Comparison of ENCODE assay signal across 14 cellular contexts in genomic region chr10:6195376-6195775, GRCh38. TPM values are rescaled to one million over a fixed set of nuclear protein-coding genes. Genes with fewer than 3 reads are reported as not detected.
DNase-seq lines count a peak whose midpoint lies in the region; ATAC-seq and TF ChIP-seq lines count a peak whose summit lies in the region.
"Had no signal": no experiment of that assay in that cellular context is flagged by ENCODE, and none has a peak within 500 bp of the region (broad histone marks: within the 10 kb centered on the region; RNA-seq: fewer than 3 reads in every experiment).

No MANE protein-coding gene starts in this region.

- no peaks in the 10 kb centered on the region for H3K9me3 ChIP-seq in esophagus squamous epithelium

- no peak overlapping the region for H3K4ac ChIP-seq in mesendoderm (ENCODE audit: low read depth, low read length)

- no peak overlapping the region for H2AK5ac ChIP-seq in mesendoderm (ENCODE audit: low read length)

- H2BK5ac ChIP-seq in mesendoderm (ENCODE audit: low read length) = no peak overlapping the region

- H3K27me3 Mint-ChIP-seq in activated CD8-positive, alpha-beta T cell treated with anti-CD3 and anti-CD28 coated beads, Interleukin-2, amount 10 ng/mL, durations not matched to agents 7 days and 5 days (ENCODE audit: low read depth) = no peaks in the 10 kb centered on the region

- H3K36me3 ChIP-seq in esophagus squamous epithelium = no peaks in the 10 kb centered on the region
- H3K36me3 ChIP-seq in mesendoderm (ENCODE audit: control insufficient read depth, insufficient read depth, low read length) = no peaks in the 10 kb centered on the region
- H3K36me3 ChIP-seq: neural progenitor cell had no signal

- no peak overlapping the region for H3K56ac ChIP-seq in mesendoderm (ENCODE audit: low read length)

- peak overlapping the region; percentile 66 for H3K27ac Mint-ChIP-seq in activated CD8-positive, alpha-beta T cell treated with anti-CD3 and anti-CD28 coated beads, Interleukin-2, amount 10 ng/mL, durations not matched to agents 7 days and 5 days
- H3K27ac Mint-ChIP-seq in stimulated activated effector memory CD8-positive, alpha-beta T cell treated with anti-CD3 and anti-CD28 coated beads, Interleukin-12 subunit alpha, Interleukin-12 subunit beta, amount 100 ng/mL, for 72 hours = peak overlapping the region; percentile 63
- H3K27ac Mint-ChIP-seq: neural progenitor cell had no signal

- no peak for TF ChIP-seq CTCF in esophagus squamous epithelium (IDR thresholded peaks at IDR 0.05)

- no peak for TF ChIP-seq POLR2A in esophagus squamous epithelium (IDR thresholded peaks at IDR 0.05)

- H3K79me2 ChIP-seq in mesendoderm (ENCODE audit: control insufficient read depth, insufficient read depth, low read length) = no peaks in the 10 kb centered on the region

- H3K4me1 ChIP-seq in esophagus squamous epithelium (peaks cover 6 to 72% (median 46%) of the 10 kb centered on the region in 3 donors), mesendoderm (ENCODE audit: control insufficient read depth, low read depth, low read length) (no peaks in the 10 kb centered on the region)

- H3K4me3 ChIP-seq in esophagus squamous epithelium (no peak overlapping the region), mesendoderm (ENCODE audit: low read length) (no peak overlapping the region)
- H3K4me3 ChIP-seq: GM12878, neural progenitor cell had no signal

- WGBS in esophagus squamous epithelium, 2 donors = 75% methylated on average over 5 to 6 of the region's 6 CpGs
- WGBS in mesendoderm (ENCODE audit: extremely low coverage, insufficient coverage, low lambda C conversion rate) = no CpG with 5 or more reads among the region's 6 CpGs

- H3K4me2 ChIP-seq in mesendoderm (ENCODE audit: low read length) = no peak overlapping the region
- H3K4me2 ChIP-seq: KMS-11, neural progenitor cell had no signal

- H3K18ac ChIP-seq in mesendoderm (ENCODE audit: low read length) = no peak overlapping the region

- H2BK15ac ChIP-seq in mesendoderm (replicated peaks; ENCODE audit: low read depth) = no peak overlapping the region

- peaks cover 14% of the 10 kb centered on the region for H3K36me3 Mint-ChIP-seq in activated CD8-positive, alpha-beta T cell treated with anti-CD3 and anti-CD28 coated beads, Interleukin-2, amount 10 ng/mL, durations not matched to agents 7 days and 5 days (ENCODE audit: low read depth)
- H3K36me3 Mint-ChIP-seq in stimulated activated effector memory CD8-positive, alpha-beta T cell treated with anti-CD3 and anti-CD28 coated beads, Interleukin-12 subunit alpha, Interleukin-12 subunit beta, amount 100 ng/mL, for 72 hours = peaks cover 29% of the 10 kb centered on the region

- no peak overlapping the region for H3K4me3 Mint-ChIP-seq in activated CD8-positive, alpha-beta T cell treated with anti-CD3 and anti-CD28 coated beads, Interleukin-2, amount 10 ng/mL, durations not matched to agents 7 days and 5 days
- no peak overlapping the region for H3K4me3 Mint-ChIP-seq in stimulated activated effector memory CD8-positive, alpha-beta T cell treated with anti-CD3 and anti-CD28 coated beads, Interleukin-12 subunit alpha, Interleukin-12 subunit beta, amount 100 ng/mL, for 72 hours
- H3K4me3 Mint-ChIP-seq: neural progenitor cell had no signal

- no peaks in the 10 kb centered on the region for H3K79me1 ChIP-seq in mesendoderm (ENCODE audit: low read length)

- no peak overlapping the region for H3K23ac ChIP-seq in mesendoderm (ENCODE audit: low read length)

- no peak overlapping the region for H2BK120ac ChIP-seq in mesendoderm (ENCODE audit: low read depth, low read length)

- no peak overlapping the region for H4K5ac ChIP-seq in mesendoderm (ENCODE audit: low read length)

- H3K9ac ChIP-seq in mesendoderm (ENCODE audit: low read length) = no peak overlapping the region
- H3K9ac ChIP-seq: KMS-11, neural progenitor cell had no signal

- H3K27me3 ChIP-seq in esophagus squamous epithelium = no peaks in the 10 kb centered on the region
- peaks cover 9% of the 10 kb centered on the region for H3K27me3 ChIP-seq in mesendoderm (ENCODE audit: insufficient read depth, low read length, poor library complexity)

- intact Hi-C loops in esophagus squamous epithelium (cut with DNase I) = no loop called here

- H3K27ac ChIP-seq in esophagus squamous epithelium (peak overlapping the region; percentile 64 to 94 (median 84)), mesendoderm (ENCODE audit: low read depth, low read length) (no peak overlapping the region)
- H3K27ac ChIP-seq: KMS-11, neural progenitor cell had no signal

- H4K8ac ChIP-seq in mesendoderm (ENCODE audit: low read depth, low read length) = no peak overlapping the region

- CTCF ChIA-PET in activated CD8-positive, alpha-beta T cell treated with anti-CD3 and anti-CD28 coated beads, Interleukin-2, amount 10 ng/mL, durations not matched to agents 7 days and 5 days (lab: Charles Lee) = interaction anchor here (1.1 to 1.8 kb wide), 2 partner anchors 9 to 22 kb away, joined by 5 to 9 read pairs; no protein-coding TSS in a partner anchor

- H3K9me3 Mint-ChIP-seq in activated CD8-positive, alpha-beta T cell treated with anti-CD3 and anti-CD28 coated beads, Interleukin-2, amount 10 ng/mL, durations not matched to agents 7 days and 5 days (ENCODE audit: insufficient read depth) = no peaks in the 10 kb centered on the region
- H3K9me3 Mint-ChIP-seq in stimulated activated effector memory CD8-positive, alpha-beta T cell treated with anti-CD3 and anti-CD28 coated beads, Interleukin-12 subunit alpha, Interleukin-12 subunit beta, amount 100 ng/mL, for 72 hours = no peaks in the 10 kb centered on the region
- H3K9me3 Mint-ChIP-seq: neural progenitor cell had no signal

- DNase-seq in EH (ENCODE audit: low read depth) (peak; percentile 74), esophagus squamous epithelium (lab: John Stamatoyannopoulos, UW) (no peak), mesendoderm (no peak), NOMO-1 (lab: John Stamatoyannopoulos, UW; ENCODE audit: unreplicated experiment in 2 of 2) (no peak), NCI-H2171 treated with DMSO at 0.1 percent for 48 hours (lab: John Stamatoyannopoulos, UW) (no peak)
- no peak for DNase-seq in activated CD8-positive, alpha-beta T cell treated with anti-CD3 and anti-CD28 coated beads, Interleukin-2, amount 10 ng/mL, durations not matched to agents 7 days and 5 days
- DNase-seq in stimulated activated effector memory CD8-positive, alpha-beta T cell treated with anti-CD3 and anti-CD28 coated beads, Interleukin-12 subunit alpha, Interleukin-12 subunit beta, amount 100 ng/mL, for 72 hours (ENCODE audit: low spot score in 2 of 2) = no peak
- DNase-seq: activated CD4-positive, CD25-positive, alpha-beta regulatory T cell; activated gamma-delta T cell; islet precursor cell had no signal

- no peak for ATAC-seq in activated CD8-positive, alpha-beta T cell treated with anti-CD3 and anti-CD28 coated beads, Interleukin-2, amount 10 ng/mL, durations not matched to agents 7 days and 5 days
- peak; percentile 24 for ATAC-seq in stimulated activated effector memory CD8-positive, alpha-beta T cell treated with anti-CD3 and anti-CD28 coated beads, Interleukin-12 subunit alpha, Interleukin-12 subunit beta, amount 100 ng/mL, for 72 hours
- no peak for ATAC-seq in HG02970 (IDR thresholded peaks at IDR 0.05; ENCODE audit: low FRiP score, unreplicated experiment)
- ATAC-seq: GM12878 had no signal

- H3K4me1 Mint-ChIP-seq in activated CD8-positive, alpha-beta T cell treated with anti-CD3 and anti-CD28 coated beads, Interleukin-2, amount 10 ng/mL, durations not matched to agents 7 days and 5 days (ENCODE audit: low read depth) = peaks cover 38% of the 10 kb centered on the region
- H3K4me1 Mint-ChIP-seq in stimulated activated effector memory CD8-positive, alpha-beta T cell treated with anti-CD3 and anti-CD28 coated beads, Interleukin-12 subunit alpha, Interleukin-12 subunit beta, amount 100 ng/mL, for 72 hours = peaks cover 41% of the 10 kb centered on the region

- POLR2A ChIA-PET in activated CD8-positive, alpha-beta T cell treated with anti-CD3 and anti-CD28 coated beads, Interleukin-2, amount 10 ng/mL, durations not matched to agents 7 days and 5 days (lab: Charles Lee) = no interaction called here

RNA-seq across cellular contexts. Expression of gene PFKFB3, which starts 7.4 kb away (rescaled TPM):
- 10 to 100 TPM; 93.0 to 97.3 TPM for total RNA-seq in activated CD8-positive, alpha-beta T cell treated with anti-CD3 and anti-CD28 coated beads, Interleukin-2, amount 10 ng/mL, durations not matched to agents 7 days and 5 days
- total RNA-seq in esophagus squamous epithelium = 10 to 100 TPM; 17.1 to 37.8 (median 26.2) TPM
- 18.7 TPM for polyA plus RNA-seq in mesendoderm (2013, experiment 1 of 2)
- 18.7 TPM for polyA plus RNA-seq in mesendoderm (2013, experiment 2 of 2)
